8 cellular contexts compared by ENCODE assay signal in genomic region chrX:9677098-9677739, GRCh38.
DNase-seq lines count a peak whose midpoint lies in the region; ATAC-seq and TF ChIP-seq lines count a peak whose summit lies in the region.

No MANE protein-coding gene starts in this region.

- H3K4me3 ChIP-seq in LNCaP clone FGC (ENCODE audit: low read depth, low read length) (peak overlapping the region; percentile 24; the same call in 1 of the 2 replicates), cardiac fibroblast (replicated peaks in 1 of 2; ENCODE audit: low read depth in 2 of 2, low read length in 2 of 2) (no peak overlapping the region), dorsolateral prefrontal cortex (no peak overlapping the region)

- peaks cover 0 to 38% (median 0%) of the 10 kb centered on the region in 45 donors for H3K27me3 ChIP-seq in dorsolateral prefrontal cortex

- TF ChIP-seq CTCF in LNCaP clone FGC (IDR thresholded peaks at IDR 0.05; ENCODE audit: control insufficient read depth, extremely low read depth, insufficient read depth) (no peak), cardiac fibroblast (IDR thresholded peaks at IDR 0.05; ENCODE audit: low read depth, low read length) (no peak), dorsolateral prefrontal cortex (IDR thresholded peaks at IDR 0.05 in 54 of 56, conservative IDR thresholded peaks at IDR 0.05 in 2 of 56; ENCODE audit: low read depth in 1 of 56, partially characterized antibody in 56 of 56) (no peak)

- peak overlapping the region in 1 of 59 donors; percentile 3 for H3K27ac ChIP-seq in dorsolateral prefrontal cortex

- intact Hi-C loops in dorsolateral prefrontal cortex (cut with DNase I), result loop anchor here in 1 of 2 donors (10.0 kb wide), 1 partner anchor 212 kb away; the partner anchor contains the start of gene TBL1X

- TF ChIP-seq POLR2A in GM18505 (IDR thresholded peaks at IDR 0.05; ENCODE audit: borderline replicate concordance, extremely low read depth, insufficient read depth, insufficient read length), result no peak

- peak; percentile 50 for DNase-seq in LNCaP clone FGC (ENCODE audit: low read depth)
- peak; percentile 39 for DNase-seq in cardiac fibroblast (ENCODE audit: low read depth in 2 of 2)
- DNase-seq in stimulated activated CD4-positive, alpha-beta T cell treated with anti-CD3 and anti-CD28 coated beads, Interleukin-4, amount 100 ng/mL, for 1 hour, result peak; percentile 2
- DNase-seq in dorsolateral prefrontal cortex, result no peak
- no peak for DNase-seq in cerebellar nuclear complex (lab: John Stamatoyannopoulos, UW)
- no peak for DNase-seq in DMS53 treated with DMSO at 0.1 percent for 48 hours (lab: John Stamatoyannopoulos, UW; ENCODE audit: unreplicated experiment)

- peak; percentile 98 for ATAC-seq in GM18505 (IDR thresholded peaks at IDR 0.05; ENCODE audit: unreplicated experiment)
- peak; percentile 97 for ATAC-seq in GM21619 (IDR thresholded peaks at IDR 0.05; ENCODE audit: unreplicated experiment)

Comparison
In these comparisons a context has a peak if more than half of its experiments do, and no peak if none do; other contexts are left out.
1. DNase-seq: peak in LNCaP clone FGC (single experiment), cardiac fibroblast (2 of 2) and stimulated activated CD4-positive, alpha-beta T cell treated with anti-CD3 and anti-CD28 coated beads, Interleukin-4, amount 100 ng/mL, for 1 hour (single experiment); none in dorsolateral prefrontal cortex (0 of 10), cerebellar nuclear complex (0 of 2) and DMS53 treated with DMSO at 0.1 percent for 48 hours (single experiment).